In the genomic region with DNA sequence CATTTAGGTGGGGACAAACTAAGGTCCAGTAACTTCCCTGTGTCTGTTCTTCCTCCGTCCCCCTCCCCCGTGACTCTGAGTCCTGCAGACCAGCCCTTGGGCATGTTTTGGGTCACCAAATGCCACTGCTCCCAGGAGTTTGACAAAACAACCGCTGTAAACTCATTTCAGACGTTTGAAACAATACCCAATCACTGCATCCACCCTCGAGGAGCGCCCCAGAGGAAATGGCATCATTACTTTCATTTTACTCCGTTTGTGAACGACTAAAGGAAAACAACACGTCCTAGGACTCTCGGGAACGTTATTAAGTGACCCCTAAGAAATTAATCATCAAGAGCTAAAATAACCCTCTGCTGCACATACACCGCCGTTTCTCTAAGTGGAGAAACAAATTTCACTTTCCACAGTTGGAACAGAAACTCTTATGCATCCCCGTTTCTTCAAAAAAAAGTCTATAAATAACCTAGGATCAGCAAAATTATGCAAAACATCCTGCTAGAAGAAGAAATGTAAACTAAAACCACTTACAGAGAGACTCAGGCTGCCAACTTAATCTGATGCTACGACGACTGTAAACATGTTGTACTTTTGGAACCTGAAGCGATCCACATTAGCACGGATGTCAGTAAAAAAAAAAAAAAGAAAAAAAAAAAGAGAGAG, we compare ENCODE assay signal across 8 cellular contexts.
DNase-seq lines count a peak whose midpoint lies in the region; TF ChIP-seq lines count a peak whose summit lies in the region.

No MANE protein-coding gene starts in this region.

- in situ Hi-C loops in astrocyte of the cerebellum (cut with HindIII; ENCODE audit: low sequenced_read_pairs), result no loop called here

- H3K4me3 ChIP-seq in OCI-LY3 (ENCODE audit: low read length) (peak overlapping the region; percentile 77), astrocyte of the cerebellum (ENCODE audit: low read depth, low read length) (peak overlapping the region; percentile 35), stomach smooth muscle (ENCODE audit: low read length in 2 of 2) (peak overlapping the region; percentile 67 to 77)

- H2AFZ ChIP-seq in OCI-LY3 (ENCODE audit: low read depth, low read length), result peak overlapping the region; percentile 88

- H3K27me3 ChIP-seq in OCI-LY3 (ENCODE audit: low read depth, low read length) (peaks cover 13% of the 10 kb centered on the region), stomach smooth muscle (ENCODE audit: control insufficient read depth in 1 of 2, insufficient read depth in 2 of 2, low read length in 2 of 2) (no peaks in the 10 kb centered on the region)

- H3K4me1 ChIP-seq in OCI-LY3 (ENCODE audit: low read length), result peaks cover 19% of the 10 kb centered on the region
- peaks cover 23% of the 10 kb centered on the region for H3K4me1 ChIP-seq in stomach smooth muscle (ENCODE audit: control insufficient read depth, insufficient read depth, low read length)

- no peaks in the 10 kb centered on the region for H4K20me1 ChIP-seq in OCI-LY3 (ENCODE audit: insufficient read depth, low read length)

- H3K36me3 ChIP-seq in OCI-LY3 (replicated peaks; ENCODE audit: low read depth, low read length) (no peaks in the 10 kb centered on the region), stomach smooth muscle (ENCODE audit: control insufficient read depth in 2 of 2, insufficient read depth in 2 of 2, low read length in 2 of 2) (peaks cover 0 to 3% of the 10 kb centered on the region in 2 donors)

- POLR2A ChIA-PET in HEK293T (lab: Yijun Ruan, JAX), result interaction anchor here (0.8 kb wide), 1 partner anchor 10 kb away, joined by 3 read pairs; no protein-coding TSS in a partner anchor

- CTCF ChIA-PET in HEK293T (lab: Yijun Ruan, JAX), result no interaction called here

- H3K9me3 ChIP-seq in OCI-LY3 (ENCODE audit: insufficient read depth, low read length) (no peaks in the 10 kb centered on the region), stomach smooth muscle (ENCODE audit: control insufficient read depth in 2 of 2, low read length in 2 of 2) (no peaks in the 10 kb centered on the region)

- no peak overlapping the region for H3K27ac ChIP-seq in OCI-LY3 (ENCODE audit: low read length)
- H3K27ac ChIP-seq in stomach smooth muscle (ENCODE audit: low read length), result peak overlapping the region; percentile 78

- no peaks in the 10 kb centered on the region for H3K79me2 ChIP-seq in OCI-LY3 (ENCODE audit: low read length)

- TF ChIP-seq CTCF in OCI-LY3 (IDR thresholded peaks at IDR 0.05; ENCODE audit: low read depth, low read length) (no peak), astrocyte of the cerebellum (IDR thresholded peaks at IDR 0.05; ENCODE audit: low read depth, low read length, missing control alignments) (no peak)

- H3K4me2 ChIP-seq in OCI-LY3 (ENCODE audit: low read length), result peak overlapping the region; percentile 85

- peak; percentile 57 for DNase-seq in stimulated activated CD4-positive, alpha-beta T cell treated with anti-CD3 and anti-CD28 coated beads, Interleukin-15, amount 100 ng/mL, for 24 hours
- DNase-seq in stimulated activated CD4-positive, alpha-beta T cell treated with anti-CD3 and anti-CD28 coated beads, Interleukin-12 subunit alpha, Interleukin-12 subunit beta, amount 100 ng/mL, for 4 hours, result no peak
- DNase-seq in astrocyte of the cerebellum (ENCODE audit: low read depth) (no peak), kidney tubule cell (ENCODE audit: low spot score) (peak; percentile 22), HEK293T (ENCODE audit: extremely low spot score) (no peak), SIG-M5 (lab: John Stamatoyannopoulos, UW) (no peak)

- H3K9ac ChIP-seq in OCI-LY3 (ENCODE audit: low read length) (peak overlapping the region; percentile 40), stomach smooth muscle (ENCODE audit: low read length in 2 of 2) (peak overlapping the region; percentile 66 to 73)

TF ChIP-seq in HEK293T, 16 proteins besides CTCF, POLR2A, EP300 and RAD21:
- TF ChIP-seq SUZ12 (IDR thresholded peaks at IDR 0.05), result no peak
- no peak for TF ChIP-seq FOXM1 (IDR thresholded peaks at IDR 0.05; ENCODE audit: borderline replicate concordance)
- no peak for TF ChIP-seq ARNT (IDR thresholded peaks at IDR 0.05)
- no peak for TF ChIP-seq FOXA1 (IDR thresholded peaks at IDR 0.05)
- no peak for TF ChIP-seq NFRKB (IDR thresholded peaks at IDR 0.05)
- TF ChIP-seq SP1 (IDR thresholded peaks at IDR 0.05), result no peak
- TF ChIP-seq ELF4 (IDR thresholded peaks at IDR 0.05), result no peak
TF ChIP-seq in HEK293T: peak in this region for 0.

Comparison
In these comparisons a context has a peak if more than half of its experiments do, and no peak if none do; other contexts are left out.
1. DNase-seq: peak in stimulated activated CD4-positive, alpha-beta T cell treated with anti-CD3 and anti-CD28 coated beads, Interleukin-15, amount 100 ng/mL, for 24 hours (single experiment) and kidney tubule cell (single experiment); none in stimulated activated CD4-positive, alpha-beta T cell treated with anti-CD3 and anti-CD28 coated beads, Interleukin-12 subunit alpha, Interleukin-12 subunit beta, amount 100 ng/mL, for 4 hours (single experiment), astrocyte of the cerebellum (single experiment), HEK293T (single experiment) and SIG-M5 (single experiment).
2. Peak in every context shown above with its lines, with median percentiles within 50 percentile points of each other: H3K4me3 ChIP-seq.